Comparison of ENCODE assay signal across 1 cellular context in the genomic region with DNA sequence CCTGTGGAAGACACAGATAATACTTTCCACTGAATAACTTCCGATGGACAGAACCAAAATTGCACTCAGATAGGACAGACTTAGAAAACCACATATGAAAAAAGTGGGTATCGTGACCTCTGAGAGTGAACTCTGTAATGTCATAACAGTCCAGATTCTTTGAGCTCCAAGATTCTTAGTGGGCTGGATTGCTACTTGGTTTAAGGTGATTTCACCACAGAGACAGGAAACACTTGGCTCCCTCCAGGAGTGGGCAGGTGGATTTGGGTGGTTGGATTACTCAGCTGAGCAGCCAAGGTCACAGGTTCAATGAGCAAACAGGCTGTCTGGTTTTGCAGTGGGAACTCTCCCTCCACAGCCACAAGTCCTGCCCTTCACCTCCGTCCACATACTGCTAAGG.
A peak's percentile ranks its signal among the peaks of the same experiment; 100 is the strongest.
TF ChIP-seq lines count a peak whose summit lies in the region.

No MANE protein-coding gene starts in this region.

TF ChIP-seq in HepG2, 621 proteins besides CTCF, POLR2A, EP300 and RAD21 (continued from another document and continues in another):
- TF ChIP-seq, protein P1, sequence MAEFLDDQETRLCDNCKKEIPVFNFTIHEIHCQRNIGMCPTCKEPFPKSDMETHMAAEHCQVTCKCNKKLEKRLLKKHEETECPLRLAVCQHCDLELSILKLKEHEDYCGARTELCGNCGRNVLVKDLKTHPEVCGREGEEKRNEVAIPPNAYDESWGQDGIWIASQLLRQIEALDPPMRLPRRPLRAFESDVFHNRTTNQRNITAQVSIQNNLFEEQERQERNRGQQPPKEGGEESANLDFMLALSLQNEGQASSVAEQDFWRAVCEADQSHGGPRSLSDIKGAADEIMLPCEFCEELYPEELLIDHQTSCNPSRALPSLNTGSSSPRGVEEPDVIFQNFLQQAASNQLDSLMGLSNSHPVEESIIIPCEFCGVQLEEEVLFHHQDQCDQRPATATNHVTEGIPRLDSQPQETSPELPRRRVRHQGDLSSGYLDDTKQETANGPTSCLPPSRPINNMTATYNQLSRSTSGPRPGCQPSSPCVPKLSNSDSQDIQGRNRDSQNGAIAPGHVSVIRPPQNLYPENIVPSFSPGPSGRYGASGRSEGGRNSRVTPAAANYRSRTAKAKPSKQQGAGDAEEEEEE (CRISPR knock-in tag; IDR thresholded peaks at IDR 0.05; ENCODE audit: borderline replicate concordance) = no peak
- TF ChIP-seq ZMYM2 (CRISPR knock-in tag; IDR thresholded peaks at IDR 0.05) (no peak), GPN1 (CRISPR knock-in tag; IDR thresholded peaks at IDR 0.05; ENCODE audit: borderline replicate concordance) (no peak), MIXL1 (CRISPR knock-in tag; IDR thresholded peaks at IDR 0.05) (no peak), JUND (CRISPR knock-in tag; IDR thresholded peaks at IDR 0.05) (no peak), NFIB (CRISPR knock-in tag; IDR thresholded peaks at IDR 0.05; ENCODE audit: borderline replicate concordance) (no peak), ZNF605 (CRISPR knock-in tag; IDR thresholded peaks at IDR 0.05) (no peak), TGIF2 (CRISPR knock-in tag; IDR thresholded peaks at IDR 0.05) (no peak), RARG (CRISPR knock-in tag; IDR thresholded peaks at IDR 0.05; ENCODE audit: low read depth) (no peak), ZNF44 (CRISPR knock-in tag; IDR thresholded peaks at IDR 0.05) (no peak), ZFP36L1 (CRISPR knock-in tag; IDR thresholded peaks at IDR 0.05) (no peak), POLR2AphosphoS2 (IDR thresholded peaks at IDR 0.05; ENCODE audit: low read depth, low read length) (no peak), ZIK1 (CRISPR knock-in tag; IDR thresholded peaks at IDR 0.05; ENCODE audit: borderline replicate concordance, low read depth) (no peak), NR2F6 (IDR thresholded peaks at IDR 0.05) (0 out of 2 replicates have a peak, but pooled peaks have one; percentile 20), NR2F6 (CRISPR knock-in tag; IDR thresholded peaks at IDR 0.05) (peak; percentile 38; the same call in 1 of the 2 replicates), ZNF136 (CRISPR knock-in tag; IDR thresholded peaks at IDR 0.05; ENCODE audit: low read depth) (no peak), FOXC1 (CRISPR knock-in tag; IDR thresholded peaks at IDR 0.05; ENCODE audit: borderline replicate concordance) (no peak), ZNF556 (CRISPR knock-in tag; IDR thresholded peaks at IDR 0.05; ENCODE audit: borderline replicate concordance) (no peak), ZNF768 (CRISPR knock-in tag; IDR thresholded peaks at IDR 0.05) (no peak), SP140L (CRISPR knock-in tag; IDR thresholded peaks at IDR 0.05; ENCODE audit: borderline replicate concordance) (no peak), PHB2 (IDR thresholded peaks at IDR 0.05; ENCODE audit: partially characterized antibody) (no peak), SALL1 (CRISPR knock-in tag; IDR thresholded peaks at IDR 0.05) (peak; percentile 45), CREM (IDR thresholded peaks at IDR 0.05) (no peak), CREM (CRISPR knock-in tag; IDR thresholded peaks at IDR 0.05) (no peak)
- TF ChIP-seq, protein P2, sequence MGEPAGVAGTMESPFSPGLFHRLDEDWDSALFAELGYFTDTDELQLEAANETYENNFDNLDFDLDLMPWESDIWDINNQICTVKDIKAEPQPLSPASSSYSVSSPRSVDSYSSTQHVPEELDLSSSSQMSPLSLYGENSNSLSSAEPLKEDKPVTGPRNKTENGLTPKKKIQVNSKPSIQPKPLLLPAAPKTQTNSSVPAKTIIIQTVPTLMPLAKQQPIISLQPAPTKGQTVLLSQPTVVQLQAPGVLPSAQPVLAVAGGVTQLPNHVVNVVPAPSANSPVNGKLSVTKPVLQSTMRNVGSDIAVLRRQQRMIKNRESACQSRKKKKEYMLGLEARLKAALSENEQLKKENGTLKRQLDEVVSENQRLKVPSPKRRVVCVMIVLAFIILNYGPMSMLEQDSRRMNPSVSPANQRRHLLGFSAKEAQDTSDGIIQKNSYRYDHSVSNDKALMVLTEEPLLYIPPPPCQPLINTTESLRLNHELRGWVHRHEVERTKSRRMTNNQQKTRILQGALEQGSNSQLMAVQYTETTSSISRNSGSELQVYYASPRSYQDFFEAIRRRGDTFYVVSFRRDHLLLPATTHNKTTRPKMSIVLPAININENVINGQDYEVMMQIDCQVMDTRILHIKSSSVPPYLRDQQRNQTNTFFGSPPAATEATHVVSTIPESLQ (CRISPR knock-in tag; conservative IDR thresholded peaks at IDR 0.05) = no peak
- TF ChIP-seq, protein P3, sequence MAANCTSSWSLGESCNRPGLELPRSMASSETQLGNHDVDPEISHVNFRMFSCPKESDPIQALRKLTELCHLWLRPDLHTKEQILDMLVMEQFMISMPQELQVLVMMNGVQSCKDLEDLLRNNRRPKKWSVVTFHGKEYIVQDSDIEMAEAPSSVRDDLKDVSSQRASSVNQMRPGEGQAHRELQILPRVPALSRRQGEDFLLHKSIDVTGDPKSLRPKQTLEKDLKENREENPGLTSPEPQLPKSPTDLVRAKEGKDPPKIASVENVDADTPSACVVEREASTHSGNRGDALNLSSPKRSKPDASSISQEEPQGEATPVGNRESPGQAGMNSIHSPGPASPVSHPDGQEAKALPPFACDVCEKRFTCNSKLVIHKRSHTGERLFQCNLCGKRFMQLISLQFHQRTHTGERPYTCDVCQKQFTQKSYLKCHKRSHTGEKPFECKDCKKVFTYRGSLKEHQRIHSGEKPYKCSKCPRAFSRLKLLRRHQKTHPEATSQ (CRISPR knock-in tag; IDR thresholded peaks at IDR 0.05; ENCODE audit: borderline replicate concordance) = no peak
- TF ChIP-seq, protein P4, sequence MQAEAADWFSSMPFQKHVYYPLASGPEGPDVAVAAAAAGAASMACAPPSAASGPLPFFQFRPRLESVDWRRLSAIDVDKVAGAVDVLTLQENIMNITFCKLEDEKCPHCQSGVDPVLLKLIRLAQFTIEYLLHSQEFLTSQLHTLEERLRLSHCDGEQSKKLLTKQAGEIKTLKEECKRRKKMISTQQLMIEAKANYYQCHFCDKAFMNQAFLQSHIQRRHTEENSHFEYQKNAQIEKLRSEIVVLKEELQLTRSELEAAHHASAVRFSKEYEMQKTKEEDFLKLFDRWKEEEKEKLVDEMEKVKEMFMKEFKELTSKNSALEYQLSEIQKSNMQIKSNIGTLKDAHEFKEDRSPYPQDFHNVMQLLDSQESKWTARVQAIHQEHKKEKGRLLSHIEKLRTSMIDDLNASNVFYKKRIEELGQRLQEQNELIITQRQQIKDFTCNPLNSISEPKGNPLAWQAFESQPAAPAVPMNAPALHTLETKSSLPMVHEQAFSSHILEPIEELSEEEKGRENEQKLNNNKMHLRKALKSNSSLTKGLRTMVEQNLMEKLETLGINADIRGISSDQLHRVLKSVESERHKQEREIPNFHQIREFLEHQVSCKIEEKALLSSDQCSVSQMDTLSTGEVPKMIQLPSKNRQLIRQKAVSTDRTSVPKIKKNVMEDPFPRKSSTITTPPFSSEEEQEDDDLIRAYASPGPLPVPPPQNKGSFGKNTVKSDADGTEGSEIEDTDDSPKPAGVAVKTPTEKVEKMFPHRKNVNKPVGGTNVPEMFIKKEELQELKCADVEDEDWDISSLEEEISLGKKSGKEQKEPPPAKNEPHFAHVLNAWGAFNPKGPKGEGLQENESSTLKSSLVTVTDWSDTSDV (CRISPR knock-in tag; IDR thresholded peaks at IDR 0.05) = no peak
- TF ChIP-seq, protein P5, sequence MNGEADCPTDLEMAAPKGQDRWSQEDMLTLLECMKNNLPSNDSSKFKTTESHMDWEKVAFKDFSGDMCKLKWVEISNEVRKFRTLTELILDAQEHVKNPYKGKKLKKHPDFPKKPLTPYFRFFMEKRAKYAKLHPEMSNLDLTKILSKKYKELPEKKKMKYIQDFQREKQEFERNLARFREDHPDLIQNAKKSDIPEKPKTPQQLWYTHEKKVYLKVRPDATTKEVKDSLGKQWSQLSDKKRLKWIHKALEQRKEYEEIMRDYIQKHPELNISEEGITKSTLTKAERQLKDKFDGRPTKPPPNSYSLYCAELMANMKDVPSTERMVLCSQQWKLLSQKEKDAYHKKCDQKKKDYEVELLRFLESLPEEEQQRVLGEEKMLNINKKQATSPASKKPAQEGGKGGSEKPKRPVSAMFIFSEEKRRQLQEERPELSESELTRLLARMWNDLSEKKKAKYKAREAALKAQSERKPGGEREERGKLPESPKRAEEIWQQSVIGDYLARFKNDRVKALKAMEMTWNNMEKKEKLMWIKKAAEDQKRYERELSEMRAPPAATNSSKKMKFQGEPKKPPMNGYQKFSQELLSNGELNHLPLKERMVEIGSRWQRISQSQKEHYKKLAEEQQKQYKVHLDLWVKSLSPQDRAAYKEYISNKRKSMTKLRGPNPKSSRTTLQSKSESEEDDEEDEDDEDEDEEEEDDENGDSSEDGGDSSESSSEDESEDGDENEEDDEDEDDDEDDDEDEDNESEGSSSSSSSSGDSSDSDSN (CRISPR knock-in tag; IDR thresholded peaks at IDR 0.05) = no peak
- TF ChIP-seq, protein P6, sequence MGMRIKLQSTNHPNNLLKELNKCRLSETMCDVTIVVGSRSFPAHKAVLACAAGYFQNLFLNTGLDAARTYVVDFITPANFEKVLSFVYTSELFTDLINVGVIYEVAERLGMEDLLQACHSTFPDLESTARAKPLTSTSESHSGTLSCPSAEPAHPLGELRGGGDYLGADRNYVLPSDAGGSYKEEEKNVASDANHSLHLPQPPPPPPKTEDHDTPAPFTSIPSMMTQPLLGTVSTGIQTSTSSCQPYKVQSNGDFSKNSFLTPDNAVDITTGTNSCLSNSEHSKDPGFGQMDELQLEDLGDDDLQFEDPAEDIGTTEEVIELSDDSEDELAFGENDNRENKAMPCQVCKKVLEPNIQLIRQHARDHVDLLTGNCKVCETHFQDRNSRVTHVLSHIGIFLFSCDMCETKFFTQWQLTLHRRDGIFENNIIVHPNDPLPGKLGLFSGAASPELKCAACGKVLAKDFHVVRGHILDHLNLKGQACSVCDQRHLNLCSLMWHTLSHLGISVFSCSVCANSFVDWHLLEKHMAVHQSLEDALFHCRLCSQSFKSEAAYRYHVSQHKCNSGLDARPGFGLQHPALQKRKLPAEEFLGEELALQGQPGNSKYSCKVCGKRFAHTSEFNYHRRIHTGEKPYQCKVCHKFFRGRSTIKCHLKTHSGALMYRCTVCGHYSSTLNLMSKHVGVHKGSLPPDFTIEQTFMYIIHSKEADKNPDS (CRISPR knock-in tag; IDR thresholded peaks at IDR 0.05) = no peak
- TF ChIP-seq, protein P7, sequence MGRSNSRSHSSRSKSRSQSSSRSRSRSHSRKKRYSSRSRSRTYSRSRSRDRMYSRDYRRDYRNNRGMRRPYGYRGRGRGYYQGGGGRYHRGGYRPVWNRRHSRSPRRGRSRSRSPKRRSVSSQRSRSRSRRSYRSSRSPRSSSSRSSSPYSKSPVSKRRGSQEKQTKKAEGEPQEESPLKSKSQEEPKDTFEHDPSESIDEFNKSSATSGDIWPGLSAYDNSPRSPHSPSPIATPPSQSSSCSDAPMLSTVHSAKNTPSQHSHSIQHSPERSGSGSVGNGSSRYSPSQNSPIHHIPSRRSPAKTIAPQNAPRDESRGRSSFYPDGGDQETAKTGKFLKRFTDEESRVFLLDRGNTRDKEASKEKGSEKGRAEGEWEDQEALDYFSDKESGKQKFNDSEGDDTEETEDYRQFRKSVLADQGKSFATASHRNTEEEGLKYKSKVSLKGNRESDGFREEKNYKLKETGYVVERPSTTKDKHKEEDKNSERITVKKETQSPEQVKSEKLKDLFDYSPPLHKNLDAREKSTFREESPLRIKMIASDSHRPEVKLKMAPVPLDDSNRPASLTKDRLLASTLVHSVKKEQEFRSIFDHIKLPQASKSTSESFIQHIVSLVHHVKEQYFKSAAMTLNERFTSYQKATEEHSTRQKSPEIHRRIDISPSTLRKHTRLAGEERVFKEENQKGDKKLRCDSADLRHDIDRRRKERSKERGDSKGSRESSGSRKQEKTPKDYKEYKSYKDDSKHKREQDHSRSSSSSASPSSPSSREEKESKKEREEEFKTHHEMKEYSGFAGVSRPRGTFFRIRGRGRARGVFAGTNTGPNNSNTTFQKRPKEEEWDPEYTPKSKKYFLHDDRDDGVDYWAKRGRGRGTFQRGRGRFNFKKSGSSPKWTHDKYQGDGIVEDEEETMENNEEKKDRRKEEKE (IDR thresholded peaks at IDR 0.05) = no peak
- TF ChIP-seq, protein P8, sequence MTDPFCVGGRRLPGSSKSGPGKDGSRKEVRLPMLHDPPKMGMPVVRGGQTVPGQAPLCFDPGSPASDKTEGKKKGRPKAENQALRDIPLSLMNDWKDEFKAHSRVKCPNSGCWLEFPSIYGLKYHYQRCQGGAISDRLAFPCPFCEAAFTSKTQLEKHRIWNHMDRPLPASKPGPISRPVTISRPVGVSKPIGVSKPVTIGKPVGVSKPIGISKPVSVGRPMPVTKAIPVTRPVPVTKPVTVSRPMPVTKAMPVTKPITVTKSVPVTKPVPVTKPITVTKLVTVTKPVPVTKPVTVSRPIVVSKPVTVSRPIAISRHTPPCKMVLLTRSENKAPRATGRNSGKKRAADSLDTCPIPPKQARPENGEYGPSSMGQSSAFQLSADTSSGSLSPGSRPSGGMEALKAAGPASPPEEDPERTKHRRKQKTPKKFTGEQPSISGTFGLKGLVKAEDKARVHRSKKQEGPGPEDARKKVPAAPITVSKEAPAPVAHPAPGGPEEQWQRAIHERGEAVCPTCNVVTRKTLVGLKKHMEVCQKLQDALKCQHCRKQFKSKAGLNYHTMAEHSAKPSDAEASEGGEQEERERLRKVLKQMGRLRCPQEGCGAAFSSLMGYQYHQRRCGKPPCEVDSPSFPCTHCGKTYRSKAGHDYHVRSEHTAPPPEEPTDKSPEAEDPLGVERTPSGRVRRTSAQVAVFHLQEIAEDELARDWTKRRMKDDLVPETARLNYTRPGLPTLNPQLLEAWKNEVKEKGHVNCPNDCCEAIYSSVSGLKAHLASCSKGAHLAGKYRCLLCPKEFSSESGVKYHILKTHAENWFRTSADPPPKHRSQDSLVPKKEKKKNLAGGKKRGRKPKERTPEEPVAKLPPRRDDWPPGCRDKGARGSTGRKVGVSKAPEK (CRISPR knock-in tag; IDR thresholded peaks at IDR 0.05; ENCODE audit: borderline replicate concordance) = no peak
- TF ChIP-seq, protein P9, sequence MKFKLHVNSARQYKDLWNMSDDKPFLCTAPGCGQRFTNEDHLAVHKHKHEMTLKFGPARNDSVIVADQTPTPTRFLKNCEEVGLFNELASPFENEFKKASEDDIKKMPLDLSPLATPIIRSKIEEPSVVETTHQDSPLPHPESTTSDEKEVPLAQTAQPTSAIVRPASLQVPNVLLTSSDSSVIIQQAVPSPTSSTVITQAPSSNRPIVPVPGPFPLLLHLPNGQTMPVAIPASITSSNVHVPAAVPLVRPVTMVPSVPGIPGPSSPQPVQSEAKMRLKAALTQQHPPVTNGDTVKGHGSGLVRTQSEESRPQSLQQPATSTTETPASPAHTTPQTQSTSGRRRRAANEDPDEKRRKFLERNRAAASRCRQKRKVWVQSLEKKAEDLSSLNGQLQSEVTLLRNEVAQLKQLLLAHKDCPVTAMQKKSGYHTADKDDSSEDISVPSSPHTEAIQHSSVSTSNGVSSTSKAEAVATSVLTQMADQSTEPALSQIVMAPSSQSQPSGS (CRISPR knock-in tag; IDR thresholded peaks at IDR 0.05) = no peak
- TF ChIP-seq, protein P10, sequence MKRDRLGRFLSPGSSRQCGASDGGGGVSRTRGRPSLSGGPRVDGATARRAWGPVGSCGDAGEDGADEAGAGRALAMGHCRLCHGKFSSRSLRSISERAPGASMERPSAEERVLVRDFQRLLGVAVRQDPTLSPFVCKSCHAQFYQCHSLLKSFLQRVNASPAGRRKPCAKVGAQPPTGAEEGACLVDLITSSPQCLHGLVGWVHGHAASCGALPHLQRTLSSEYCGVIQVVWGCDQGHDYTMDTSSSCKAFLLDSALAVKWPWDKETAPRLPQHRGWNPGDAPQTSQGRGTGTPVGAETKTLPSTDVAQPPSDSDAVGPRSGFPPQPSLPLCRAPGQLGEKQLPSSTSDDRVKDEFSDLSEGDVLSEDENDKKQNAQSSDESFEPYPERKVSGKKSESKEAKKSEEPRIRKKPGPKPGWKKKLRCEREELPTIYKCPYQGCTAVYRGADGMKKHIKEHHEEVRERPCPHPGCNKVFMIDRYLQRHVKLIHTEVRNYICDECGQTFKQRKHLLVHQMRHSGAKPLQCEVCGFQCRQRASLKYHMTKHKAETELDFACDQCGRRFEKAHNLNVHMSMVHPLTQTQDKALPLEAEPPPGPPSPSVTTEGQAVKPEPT (CRISPR knock-in tag; IDR thresholded peaks at IDR 0.05; ENCODE audit: low read depth) = no peak
